ENCODE assay signal across 13 cellular contexts in genomic region chr1:186899577-186899976, GRCh38.
DNase-seq lines count a peak whose midpoint lies in the region; ATAC-seq and TF ChIP-seq lines count a peak whose summit lies in the region.
"Had no signal": no experiment of that assay in that cellular context is flagged by ENCODE, and none has a peak within 500 bp of the region (broad histone marks: within the 10 kb centered on the region; RNA-seq: fewer than 3 reads in every experiment).

No MANE protein-coding gene starts in this region.

- peaks cover 4% of the 10 kb centered on the region for H3K79me2 ChIP-seq in parathyroid adenoma

- no peaks in the 10 kb centered on the region for H3K27me3 ChIP-seq in parathyroid adenoma (ENCODE audit: control insufficient read depth, insufficient read depth, low read length)
- H3K27me3 ChIP-seq: thyroid gland had no signal

- H3K4me3 ChIP-seq in parathyroid adenoma (ENCODE audit: low read depth, low read length), result no peak overlapping the region
- H3K4me3 ChIP-seq: thyroid gland had no signal

- H2AFZ ChIP-seq in parathyroid adenoma, result no peak overlapping the region

- no peak overlapping the region for H3K9ac ChIP-seq in parathyroid adenoma

- H3K4me1 Mint-ChIP-seq in activated T-cell treated with anti-CD3 and anti-CD28 coated beads, Interleukin-2, amount 50 U/mL, for 24 hours (ENCODE audit: low read depth), result peaks cover 8% of the 10 kb centered on the region
- H3K4me1 Mint-ChIP-seq: T-cell had no signal

- no peak overlapping the region for H3K4me3 Mint-ChIP-seq in activated T-cell treated with anti-CD3 and anti-CD28 coated beads, Interleukin-2, amount 50 U/mL, for 24 hours
- H3K4me3 Mint-ChIP-seq: T-cell had no signal

- no peak for TF ChIP-seq CTCF in parathyroid adenoma (IDR thresholded peaks at IDR 0.05)

- no peaks in the 10 kb centered on the region for H3K9me3 ChIP-seq in parathyroid adenoma (ENCODE audit: control insufficient read depth, low read length)
- H3K9me3 ChIP-seq: thyroid gland had no signal

- H3K4me1 ChIP-seq in parathyroid adenoma, result peaks cover 5% of the 10 kb centered on the region
- H3K4me1 ChIP-seq: thyroid gland had no signal

- no peaks in the 10 kb centered on the region for H3K27me3 Mint-ChIP-seq in activated T-cell treated with anti-CD3 and anti-CD28 coated beads, Interleukin-2, amount 50 U/mL, for 24 hours

- H3K4me2 ChIP-seq in parathyroid adenoma (ENCODE audit: low read length), result peak overlapping the region; percentile 23

- DNase-seq in activated T-cell treated with anti-CD3 and anti-CD28 coated beads, Interleukin-2, amount 50 U/mL, for 24 hours, result no peak
- DNase-seq in activated T-cell treated with anti-CD3 and anti-CD28 coated beads, Interleukin-2, amount 50 U/mL, for 1 hour, result no peak
- no peak for DNase-seq in NCI-H1048 (lab: John Stamatoyannopoulos, UW)
- no peak for DNase-seq in NCI-H1105 treated with DMSO at 0.1 percent for 48 hours (lab: John Stamatoyannopoulos, UW)
- DNase-seq in effector CD4-positive, alpha-beta T cell, result no peak
- DNase-seq: central memory CD4-positive, alpha-beta T cell; NCI-H524; stimulated activated CD4-positive, alpha-beta T cell treated with anti-CD3 and anti-CD28 coated beads, Interleukin-4, amount 100 ng/mL, for 4 hours; T-cell; thyroid gland had no signal

- ATAC-seq in GM21390 (IDR thresholded peaks at IDR 0.05; ENCODE audit: unreplicated experiment), result peak; percentile 97
- peak; percentile 81 for ATAC-seq in HG03060 (IDR thresholded peaks at IDR 0.05; ENCODE audit: low read depth, unreplicated experiment)
- ATAC-seq: T-cell had no signal

- H3K27ac Mint-ChIP-seq in activated T-cell treated with anti-CD3 and anti-CD28 coated beads, Interleukin-2, amount 50 U/mL, for 24 hours, result peak overlapping the region; percentile 9
- H3K27ac Mint-ChIP-seq: T-cell had no signal

- no peaks in the 10 kb centered on the region for H3K36me3 ChIP-seq in parathyroid adenoma (ENCODE audit: control insufficient read depth, insufficient read depth, low read length)
- H3K36me3 ChIP-seq: thyroid gland had no signal

- H3K27ac ChIP-seq in parathyroid adenoma, result peak overlapping the region; percentile 62
- H3K27ac ChIP-seq: thyroid gland had no signal

- no peaks in the 10 kb centered on the region for H3K36me3 Mint-ChIP-seq in activated T-cell treated with anti-CD3 and anti-CD28 coated beads, Interleukin-2, amount 50 U/mL, for 24 hours (ENCODE audit: low read depth)
- H3K36me3 Mint-ChIP-seq: T-cell had no signal

- H3K9me3 Mint-ChIP-seq in activated T-cell treated with anti-CD3 and anti-CD28 coated beads, Interleukin-2, amount 50 U/mL, for 24 hours, result no peaks in the 10 kb centered on the region
- H3K9me3 Mint-ChIP-seq: T-cell had no signal
